Comparison of ENCODE assay signal across 8 cellular contexts in genomic region chr12:53695148-53696138, GRCh38. TPM values are rescaled to one million over a fixed set of nuclear protein-coding genes. Genes with fewer than 3 reads are reported as not detected.
DNase-seq lines count a peak whose midpoint lies in the region; ATAC-seq, FAIRE-seq and TF ChIP-seq lines count a peak whose summit lies in the region.

No MANE protein-coding gene starts in this region.

- TF ChIP-seq CTCF in SK-N-SH (IDR thresholded peaks at IDR 0.05) (no peak), brain (conservative IDR thresholded peaks at IDR 0.05) (peak in 1 of 2 experiments; percentile 37), keratinocyte (optimal IDR thresholded peaks at IDR 0.05 in 1 of 3, IDR thresholded peaks at IDR 0.05 in 1 of 3, conservative IDR thresholded peaks at IDR 0.05 in 1 of 3; ENCODE audit: extremely low read depth in 1 of 3, insufficient read depth in 2 of 3, low read length in 3 of 3) (peak in 1 of 3 experiments; percentile 20)

- no peaks in the 10 kb centered on the region for H3K36me3 Mint-ChIP-seq in brain

- H3K9me3 ChIP-seq in SK-N-SH, result no peaks in the 10 kb centered on the region
- no peaks in the 10 kb centered on the region for H3K9me3 ChIP-seq in keratinocyte (ENCODE audit: control insufficient read depth, low read depth, low read length)

- peaks cover 81% of the 10 kb centered on the region for H3K27me3 Mint-ChIP-seq in brain

- H3K27ac ChIP-seq in SK-N-SH (ENCODE audit: low read depth in 2 of 2, low read length in 1 of 2) (no peak overlapping the region), keratinocyte (ENCODE audit: control insufficient read depth, insufficient read depth, low read length) (peak overlapping the region; percentile 80)

- H3K4me1 Mint-ChIP-seq in brain, result peaks cover 50% of the 10 kb centered on the region

- POLR2A ChIA-PET in SK-N-SH (lab: Yijun Ruan, JAX), result no interaction called here

- no peaks in the 10 kb centered on the region for H3K9me2 ChIP-seq in SK-N-SH

- H2AFZ ChIP-seq in SK-N-SH (ENCODE audit: low read depth) (no peak overlapping the region), keratinocyte (ENCODE audit: control insufficient read depth, low read length) (peak overlapping the region; percentile 87)

- H3K9ac ChIP-seq in SK-N-SH, result no peak overlapping the region
- no peak overlapping the region for H3K9ac ChIP-seq in keratinocyte (ENCODE audit: control insufficient read depth, extremely low read depth, insufficient read depth, low read length)

- H3K36me3 ChIP-seq in SK-N-SH (replicated peaks in 1 of 2; ENCODE audit: control insufficient read depth in 1 of 2, insufficient read depth in 2 of 2, low read length in 1 of 2) (no peaks in the 10 kb centered on the region), keratinocyte (ENCODE audit: control insufficient read depth in 2 of 2, extremely low read depth in 1 of 2, insufficient read depth in 2 of 2, low read length in 2 of 2) (no peaks in the 10 kb centered on the region)

- H3K4me3 Mint-ChIP-seq in brain, result peak overlapping the region; percentile 49 to 82 (median 79)

- H3K4me1 ChIP-seq in SK-N-SH (ENCODE audit: control insufficient read depth in 1 of 2, insufficient read depth in 2 of 2, low read depth in 1 of 2, low read length in 1 of 2), result no peaks in the 10 kb centered on the region
- peaks cover 22% of the 10 kb centered on the region for H3K4me1 ChIP-seq in keratinocyte (ENCODE audit: control insufficient read depth, extremely low read depth, insufficient read depth, low read length)

- H3K9me1 ChIP-seq in keratinocyte (ENCODE audit: control insufficient read depth, extremely low read depth, insufficient read depth, low read length), result no peaks in the 10 kb centered on the region

- 60% methylated on average over 58 of the region's 58 CpGs for WGBS in SK-N-SH (ENCODE audit: low lambda C conversion rate)

- dilution Hi-C loops in keratinocyte (cut with MboI; ENCODE audit: extremely low pct_ligation_motif_present, low sequenced_read_pairs), result no loop called here

- peak; percentile 84 for DNase-seq in ELR (ENCODE audit: low read depth)
- peak; percentile 48 for DNase-seq in SK-N-SH
- DNase-seq in keratinocyte (ENCODE audit: low read depth, low spot score), result no peak
- DNase-seq in stimulated activated CD8-positive, alpha-beta memory T cell treated with anti-CD3 and anti-CD28 coated beads, Interleukin-4, amount 100 ng/mL, for 48 hours, result peak; percentile 61
- no peak for DNase-seq in NCI-H524 treated with DMSO at 0.1 percent for 48 hours (lab: John Stamatoyannopoulos, UW)

- no peak for TF ChIP-seq RAD21 in SK-N-SH (IDR thresholded peaks at IDR 0.05; ENCODE audit: low read length)

- no peak for ATAC-seq in GM19455 (IDR thresholded peaks at IDR 0.05; ENCODE audit: unreplicated experiment)
- no peak for ATAC-seq in GM19395 (IDR thresholded peaks at IDR 0.05; ENCODE audit: unreplicated experiment)

- no peak overlapping the region for H3K4me2 ChIP-seq in SK-N-SH
- peak overlapping the region; percentile 100 for H3K4me2 ChIP-seq in keratinocyte (ENCODE audit: control insufficient read depth, extremely low read depth, insufficient read depth, low read depth, low read length)

- CTCF ChIA-PET in SK-N-SH (lab: Yijun Ruan, JAX), result interaction anchor here (0.8 to 28.9 kb wide), 5 partner anchors 10 to 153 kb away, joined by 3 to 760 read pairs (median 3); partner anchors contain the start of gene ATP5MC2

- no peaks in the 10 kb centered on the region for H3K79me2 ChIP-seq in SK-N-SH (ENCODE audit: insufficient read depth)
- H3K79me2 ChIP-seq in keratinocyte (ENCODE audit: control insufficient read depth, insufficient read depth, low read length), result no peaks in the 10 kb centered on the region

- H3K27me3 ChIP-seq in SK-N-SH (ENCODE audit: insufficient read depth) (peaks cover 53% of the 10 kb centered on the region), keratinocyte (ENCODE audit: control insufficient read depth, extremely low read depth, insufficient read depth, low read length) (peaks cover 7% of the 10 kb centered on the region)

- H3K4me3 ChIP-seq in SK-N-SH (ENCODE audit: low read depth in 2 of 2, low read length in 1 of 2) (no peak overlapping the region), keratinocyte (ENCODE audit: control insufficient read depth in 2 of 3, extremely low read depth in 1 of 3, insufficient read depth in 2 of 3, low read depth in 1 of 3, low read length in 3 of 3) (peak overlapping the region; percentile 20 to 84 (median 28))

- H3K9me3 Mint-ChIP-seq in brain, result peaks cover 0 to 5% (median 3%) of the 10 kb centered on the region in 5 experiments

- no peaks in the 10 kb centered on the region for H4K20me1 ChIP-seq in SK-N-SH (ENCODE audit: insufficient read depth)
- H4K20me1 ChIP-seq in keratinocyte (ENCODE audit: control insufficient read depth, extremely low read depth, insufficient read depth, low read length), result no peaks in the 10 kb centered on the region

- no peak for FAIRE-seq in keratinocyte (lab: Jason Lieb, UNC)

- TF ChIP-seq EP300 in SK-N-SH (IDR thresholded peaks at IDR 0.05; ENCODE audit: borderline replicate concordance in 1 of 2, low read depth in 1 of 2, low read length in 1 of 2), result no peak

- peak overlapping the region in 4 of 5 experiments; percentile 37 to 88 (median 64) for H3K27ac Mint-ChIP-seq in brain

- H3F3A ChIP-seq in SK-N-SH (replicated peaks; ENCODE audit: insufficient read depth), result no peaks in the 10 kb centered on the region

TF ChIP-seq in SK-N-SH, 30 proteins besides CTCF, POLR2A, EP300 and RAD21 (continues in another document):
- TF ChIP-seq FOXM1 (IDR thresholded peaks at IDR 0.05; ENCODE audit: low read depth), result no peak
- TF ChIP-seq USF2 (IDR thresholded peaks at IDR 0.05; ENCODE audit: borderline replicate concordance, low read depth, low read length), result no peak
- TF ChIP-seq ZBTB33 (IDR thresholded peaks at IDR 0.05; ENCODE audit: borderline replicate concordance, low read depth), result no peak
- no peak for TF ChIP-seq POLR2AphosphoS5 (IDR thresholded peaks at IDR 0.05; ENCODE audit: low read depth, low read length)

RNA-seq across cellular contexts. Expression of gene ATP5MC2, which starts 19.6 kb away (rescaled TPM):
- 309 and 319 TPM in 2 replicates for polyA plus RNA-seq in SK-N-SH (2012; rRNA removed)
- 231 and 288 TPM in 2 replicates for polyA plus RNA-seq in SK-N-SH (2012; cell fraction: cytosol; rRNA removed)
- 116 and 117 TPM in 2 replicates for polyA plus RNA-seq in SK-N-SH (2012; cell fraction: nucleus; rRNA removed)
- polyA plus RNA-seq in brain (ENCODE audit: insufficient read depth, low read depth, low replicate concordance), result 614 TPM
- 138 to 236 TPM (median 205 TPM) in 3 replicates for polyA plus RNA-seq in keratinocyte
- polyA plus RNA-seq in keratinocyte (2011; ENCODE audit: low read depth), result 13.2 TPM
- polyA plus RNA-seq in keratinocyte (2011; cell fraction: cytosol; rRNA removed), result 194 and 211 TPM in 2 replicates
- 77.1 and 77.5 TPM in 2 replicates for polyA plus RNA-seq in keratinocyte (2011; cell fraction: nucleus; rRNA removed)
- polyA plus RNA-seq in keratinocyte (2012; ENCODE audit: low replicate concordance), result 255 and 338 TPM in 2 replicates
- 333 to 630 TPM (median 388 TPM) in 3 replicates for polyA minus RNA-seq in keratinocyte
- polyA minus RNA-seq in keratinocyte (2011; cell fraction: cytosol; rRNA and poly(A)+ RNA removed), result 188 TPM
- 57.5 and 60.0 TPM in 2 replicates for polyA minus RNA-seq in keratinocyte (2011; cell fraction: nucleus; rRNA and poly(A)+ RNA removed)

RNA-seq across cellular contexts. Expression of gene CALCOCO1, which starts 31.8 kb away (rescaled TPM):
- polyA plus RNA-seq in SK-N-SH (2012; rRNA removed) (72.1 and 130 TPM in 2 replicates), brain (ENCODE audit: insufficient read depth, low read depth, low replicate concordance) (122 TPM), keratinocyte (51.8 to 142 TPM (median 67.3 TPM) in 3 replicates)
- polyA plus RNA-seq in SK-N-SH (2012; cell fraction: cytosol; rRNA removed), result 43.0 and 60.7 TPM in 2 replicates
- polyA plus RNA-seq in SK-N-SH (2012; cell fraction: nucleus; rRNA removed), result 261 and 365 TPM in 2 replicates
- polyA plus RNA-seq in keratinocyte (2011; ENCODE audit: low read depth), result 76.8 TPM
- polyA plus RNA-seq in keratinocyte (2011; cell fraction: cytosol; rRNA removed), result 62.3 and 80.9 TPM in 2 replicates
- 258 and 301 TPM in 2 replicates for polyA plus RNA-seq in keratinocyte (2011; cell fraction: nucleus; rRNA removed)
- 39.2 and 84.4 TPM in 2 replicates for polyA plus RNA-seq in keratinocyte (2012; ENCODE audit: low replicate concordance)
- 73.5 to 96.9 TPM (median 75.4 TPM) in 3 replicates for polyA minus RNA-seq in keratinocyte
- polyA minus RNA-seq in keratinocyte (2011; cell fraction: cytosol; rRNA and poly(A)+ RNA removed), result 25.3 TPM
- polyA minus RNA-seq in keratinocyte (2011; cell fraction: nucleus; rRNA and poly(A)+ RNA removed), result 52.4 and 69.3 TPM in 2 replicates

RNA-seq across cellular contexts. Expression of gene CISTR, which starts 56.3 kb away (rescaled TPM):
- polyA plus RNA-seq in SK-N-SH (2012; rRNA removed), result not detected in 2 replicates
- polyA plus RNA-seq in SK-N-SH (2012; cell fraction: cytosol; rRNA removed), result not detected in 2 replicates
- polyA plus RNA-seq in SK-N-SH (2012; cell fraction: nucleus; rRNA removed), result not detected in 2 replicates
- not detected for polyA plus RNA-seq in brain (ENCODE audit: insufficient read depth, low read depth, low replicate concordance)
- polyA plus RNA-seq in keratinocyte, result not detected in 3 replicates
- not detected for polyA plus RNA-seq in keratinocyte (2011; ENCODE audit: low read depth)
- not detected in 2 replicates for polyA plus RNA-seq in keratinocyte (2011; cell fraction: cytosol; rRNA removed)
- polyA plus RNA-seq in keratinocyte (2011; cell fraction: nucleus; rRNA removed), result not detected in 2 replicates
- polyA plus RNA-seq in keratinocyte (2012; ENCODE audit: low replicate concordance), result not detected in 2 replicates
- not detected in 3 replicates for polyA minus RNA-seq in keratinocyte
- polyA minus RNA-seq in keratinocyte (2011; cell fraction: cytosol; rRNA and poly(A)+ RNA removed), result not detected
- polyA minus RNA-seq in keratinocyte (2011; cell fraction: nucleus; rRNA and poly(A)+ RNA removed), result not detected in 2 replicates

Comparison
In these comparisons a context has a peak if more than half of its experiments do, and no peak if none do; other contexts are left out.
1. DNase-seq: peak in ELR (single experiment), SK-N-SH (single experiment) and stimulated activated CD8-positive, alpha-beta memory T cell treated with anti-CD3 and anti-CD28 coated beads, Interleukin-4, amount 100 ng/mL, for 48 hours (single experiment); none in keratinocyte (single experiment) and NCI-H524 treated with DMSO at 0.1 percent for 48 hours (single experiment).
2. H3K4me3 ChIP-seq: peak in keratinocyte (3 of 3); none in SK-N-SH (0 of 2).